Comparison of ENCODE assay signal across 28 cellular contexts in genomic region chr3:85377115-85377514, GRCh38.
"Had no signal": no experiment of that assay in that cellular context is flagged by ENCODE, and none has a peak within 500 bp of the region (broad histone marks: within the 10 kb centered on the region; RNA-seq: fewer than 3 reads in every experiment).

No MANE protein-coding gene starts in this region.

- FAIRE-seq: colon, endothelial cell of umbilical vein had no signal

- H2AFZ ChIP-seq: hepatocyte had no signal

- H3K9me3 ChIP-seq: colonic mucosa, esophagus muscularis mucosa, esophagus squamous epithelium, gastrocnemius medialis, gastroesophageal sphincter, heart left ventricle had no signal

- H3K4me3 Mint-ChIP-seq: dendritic cell treated with granulocyte-macrophage colony-stimulating factor and Interleukin-4, amounts not matched to agents 40 ng/mL and 50 ng/mL, for 4 days; effector memory CD8-positive, alpha-beta T cell; endodermal cell had no signal

- H3K4me3 ChIP-seq: colonic mucosa, coronary artery, dorsolateral prefrontal cortex, esophagus muscularis mucosa, esophagus squamous epithelium, gastrocnemius medialis, gastroesophageal sphincter, heart left ventricle, heart right ventricle, hepatocyte had no signal

- H3K4me1 ChIP-seq: colonic mucosa, esophagus muscularis mucosa, esophagus squamous epithelium, foreskin keratinocyte, gastrocnemius medialis, gastroesophageal sphincter, heart left ventricle, heart right ventricle had no signal

- H3K27ac ChIP-seq: colonic mucosa, coronary artery, dorsolateral prefrontal cortex, epithelial cell of prostate, esophagus muscularis mucosa, esophagus squamous epithelium, foreskin keratinocyte, gastrocnemius medialis, gastroesophageal sphincter, heart left ventricle, heart right ventricle, hepatocyte had no signal

- H3K4me2 ChIP-seq: hepatocyte had no signal

- H3K9me3 Mint-ChIP-seq: dendritic cell treated with granulocyte-macrophage colony-stimulating factor and Interleukin-4, amounts not matched to agents 40 ng/mL and 50 ng/mL, for 4 days; effector memory CD8-positive, alpha-beta T cell; endodermal cell had no signal

- DNase-seq: colonic mucosa; cortex of kidney; dermis blood vessel endothelial cell; dorsolateral prefrontal cortex; effector CD4-positive, alpha-beta T cell; effector CD8-positive, alpha-beta T cell; effector memory CD4-positive, alpha-beta T cell; effector memory CD8-positive, alpha-beta T cell; endodermal cell; erythroblast; esophagus squamous epithelium; foreskin fibroblast; foreskin keratinocyte; foreskin melanocyte; gastrocnemius medialis; glutamatergic neuron; head of caudate nucleus; heart left ventricle; heart right ventricle had no signal

- ATAC-seq: effector memory CD8-positive, alpha-beta T cell; esophagus mucosa; foreskin keratinocyte; gastrocnemius medialis; gastroesophageal sphincter; heart left ventricle; heart right ventricle had no signal

- H3K79me2 ChIP-seq: hepatocyte had no signal

- H3K27me3 Mint-ChIP-seq: dendritic cell treated with granulocyte-macrophage colony-stimulating factor and Interleukin-4, amounts not matched to agents 40 ng/mL and 50 ng/mL, for 4 days; effector memory CD8-positive, alpha-beta T cell had no signal

- H3K27me3 ChIP-seq: colonic mucosa, dorsolateral prefrontal cortex, esophagus muscularis mucosa, esophagus squamous epithelium, foreskin keratinocyte, gastrocnemius medialis, gastroesophageal sphincter, heart left ventricle, heart right ventricle, hepatocyte had no signal

- H3K36me3 ChIP-seq: colonic mucosa, esophagus muscularis mucosa, esophagus squamous epithelium, gastrocnemius medialis, gastroesophageal sphincter, heart left ventricle, heart right ventricle had no signal

- H3K27ac Mint-ChIP-seq: dendritic cell treated with granulocyte-macrophage colony-stimulating factor and Interleukin-4, amounts not matched to agents 40 ng/mL and 50 ng/mL, for 4 days; effector memory CD8-positive, alpha-beta T cell; endodermal cell had no signal
